Comparison of ENCODE assay signal across 14 cellular contexts in genomic region chr5:143228597-143229293, GRCh38.
DNase-seq lines count a peak whose midpoint lies in the region; ATAC-seq, FAIRE-seq and TF ChIP-seq lines count a peak whose summit lies in the region.
"Had no signal": no experiment of that assay in that cellular context is flagged by ENCODE, and none has a peak within 500 bp of the region (broad histone marks: within the 10 kb centered on the region; RNA-seq: fewer than 3 reads in every experiment).

No MANE protein-coding gene starts in this region.

- H3K27me3 ChIP-seq in K562 (ENCODE audit: control insufficient read depth in 2 of 2, insufficient read depth in 2 of 2, low read length in 2 of 2) (no peaks in the 10 kb centered on the region), right atrium auricular region (no peaks in the 10 kb centered on the region)

- H3K4me2 ChIP-seq in K562 (ENCODE audit: insufficient read depth, low read length): no peak overlapping the region

- H3K9me1 ChIP-seq in K562 (ENCODE audit: control insufficient read depth, insufficient read depth, low read length): no peaks in the 10 kb centered on the region

- H3K27ac ChIP-seq in K562 (ENCODE audit: extremely low read depth, low read depth, low read length) (no peak overlapping the region), right atrium auricular region (no peak overlapping the region)

- CTCF ChIA-PET in T-cell (lab: Charles Lee): no interaction called here
- CTCF ChIA-PET in K562 (lab: Yijun Ruan, JAX; ENCODE audit: low intra/inter-chr PET ratio): no interaction called here
- CTCF ChIA-PET in HEK293T (lab: Yijun Ruan, JAX): no interaction called here

- peaks cover 12% of the 10 kb centered on the region for H3K36me3 Mint-ChIP-seq in T-cell

- FAIRE-seq in K562 (lab: Jason Lieb, UNC): no peak
- FAIRE-seq: H1 had no signal

- intact Hi-C loops in K562 (cut with micrococcal nuclease): no loop called here

- peak overlapping the region; percentile 52; the same call in 1 of the 2 replicates for H2AFZ ChIP-seq in K562 (ENCODE audit: low read depth, low read length)

- no peak for TF ChIP-seq POLR2A in K562 (conservative IDR thresholded peaks at IDR 0.05)

- H3K36me3 ChIP-seq in K562 (ENCODE audit: control insufficient read depth, insufficient read depth, low read length) (no peaks in the 10 kb centered on the region), right atrium auricular region (no peaks in the 10 kb centered on the region)

- DNase-seq in stimulated activated CD4-positive, alpha-beta T cell treated with anti-CD3 and anti-CD28 coated beads, Interleukin-1b, Interleukin-23, amount 100 ng/mL, for 48 hours: peak; percentile 54
- DNase-seq in stimulated activated CD4-positive, alpha-beta T cell treated with anti-CD3 and anti-CD28 coated beads, Interleukin-12 subunit alpha, Interleukin-12 subunit beta, amount 100 ng/mL, for 4 hours: no peak
- DNase-seq in T-cell: no peak
- DNase-seq in K562 (ENCODE audit: extremely low read depth in 1 of 4, low spot score in 3 of 4): no peak
- no peak for DNase-seq in HEK293T (ENCODE audit: extremely low spot score)
- DNase-seq in SKM-1 treated with dmso at 0.1 percent for 144 hours (lab: John Stamatoyannopoulos, UW; ENCODE audit: unreplicated experiment): no peak
- no peak for DNase-seq in right atrium auricular region (ENCODE audit: low spot score)
- DNase-seq in medulla oblongata (ENCODE audit: extremely low spot score): no peak
- DNase-seq: DMS153, foreskin melanocyte, NCI-H2081 treated with DMSO at 0.1 percent for 48 hours had no signal

- POLR2A ChIA-PET in T-cell (lab: Charles Lee) (interaction anchor here in 1 of 2 donors (1.8 kb wide), 1 partner anchor 8 kb away, joined by 5 read pairs; no protein-coding TSS in a partner anchor), K562 (lab: Yijun Ruan, JAX) (interaction anchor here (0.7 to 2.2 kb wide), 3 partner anchors 9 to 110 kb away, joined by 3 to 7 read pairs (median 3); no protein-coding TSS in a partner anchor), HEK293T (lab: Yijun Ruan, JAX) (interaction anchor here (1.9 kb wide), 1 partner anchor 11 kb away, joined by 5 read pairs; no protein-coding TSS in a partner anchor)

- no peaks in the 10 kb centered on the region for H3K9me3 Mint-ChIP-seq in T-cell
- H3K9me3 Mint-ChIP-seq: type B pancreatic cell had no signal

- peak overlapping the region; percentile 74 to 87 for H3K27ac Mint-ChIP-seq in T-cell
- H3K27ac Mint-ChIP-seq: type B pancreatic cell had no signal

- ATAC-seq in T-cell (replicated peaks in 1 of 4) (no peak), K562 (no peak)

- peak overlapping the region in 1 of 3 donors; percentile 53 for H3K4me3 Mint-ChIP-seq in T-cell
- H3K4me3 Mint-ChIP-seq: type B pancreatic cell had no signal

- H3K4me1 Mint-ChIP-seq in T-cell: peaks cover 24 to 50% (median 34%) of the 10 kb centered on the region in 3 donors

- H3K27me3 Mint-ChIP-seq in T-cell: no peaks in the 10 kb centered on the region

- H3K4me1 ChIP-seq in K562 (replicated peaks in 1 of 2; ENCODE audit: control insufficient read depth in 2 of 2, insufficient read depth in 2 of 2, low read length in 2 of 2) (peaks cover 0 to 12% of the 10 kb centered on the region in 2 experiments; a peak in 4 of 5 replicates), right atrium auricular region (peaks cover 0 to 20% of the 10 kb centered on the region in 2 donors)

- H3K9ac ChIP-seq in K562 (ENCODE audit: insufficient read depth in 1 of 2, low read depth in 2 of 2, low read length in 2 of 2): no peak overlapping the region

- H3K9me3 ChIP-seq in K562 (replicated peaks; ENCODE audit: control insufficient read depth, insufficient read depth, low read depth, low read length) (no peaks in the 10 kb centered on the region), right atrium auricular region (no peaks in the 10 kb centered on the region)

- H4K20me1 ChIP-seq in K562 (replicated peaks; ENCODE audit: control insufficient read depth, insufficient read depth, low read length): no peaks in the 10 kb centered on the region

- TF ChIP-seq CTCF in K562 (IDR thresholded peaks at IDR 0.05 in 2 of 3, conservative IDR thresholded peaks at IDR 0.05 in 1 of 3; ENCODE audit: insufficient read depth in 2 of 3, low read depth in 1 of 3, low read length in 3 of 3) (no peak), right atrium auricular region (IDR thresholded peaks at IDR 0.05) (no peak)

- no TSS peak for BruUV-seq in K562 (replicated peaks; lab: Mats Ljungman, UMichigan)

- H3K79me2 ChIP-seq in K562 (ENCODE audit: control insufficient read depth, insufficient read depth, low read length): no peaks in the 10 kb centered on the region

- no peak overlapping the region for H3K4me3 ChIP-seq in K562
- H3K4me3 ChIP-seq in right atrium auricular region: no peak overlapping the region
- H3K4me3 ChIP-seq: lung had no signal

- no peak for TF ChIP-seq EP300 in K562 (IDR thresholded peaks at IDR 0.05; ENCODE audit: low read length)

- TF ChIP-seq RAD21 in K562 (CRISPR knock-in tag; conservative IDR thresholded peaks at IDR 0.05 in 1 of 2, IDR thresholded peaks at IDR 0.05 in 1 of 2): no peak

- WGBS in K562 (ENCODE audit: insufficient coverage, low coverage, missing lambda C conversion rate): 60% methylated on average over 8 of the region's 8 CpGs

- in situ Hi-C loops in K562 (cut with MboI): no loop called here

TF ChIP-seq in K562, 482 proteins besides CTCF, POLR2A, EP300 and RAD21:
- TF ChIP-seq ELK1 (CRISPR knock-in tag; IDR thresholded peaks at IDR 0.05): no peak

TF ChIP-seq in HEK293T, 16 proteins besides CTCF, POLR2A, EP300 and RAD21:
- TF ChIP-seq SUZ12 (IDR thresholded peaks at IDR 0.05) (no peak), L3MBTL2 (conservative IDR thresholded peaks at IDR 0.05) (no peak), HDGF (IDR thresholded peaks at IDR 0.05; ENCODE audit: borderline replicate concordance) (no peak)
TF ChIP-seq in HEK293T: peak in this region for 0.
